8 cellular contexts compared by ENCODE assay signal in the genomic region with DNA sequence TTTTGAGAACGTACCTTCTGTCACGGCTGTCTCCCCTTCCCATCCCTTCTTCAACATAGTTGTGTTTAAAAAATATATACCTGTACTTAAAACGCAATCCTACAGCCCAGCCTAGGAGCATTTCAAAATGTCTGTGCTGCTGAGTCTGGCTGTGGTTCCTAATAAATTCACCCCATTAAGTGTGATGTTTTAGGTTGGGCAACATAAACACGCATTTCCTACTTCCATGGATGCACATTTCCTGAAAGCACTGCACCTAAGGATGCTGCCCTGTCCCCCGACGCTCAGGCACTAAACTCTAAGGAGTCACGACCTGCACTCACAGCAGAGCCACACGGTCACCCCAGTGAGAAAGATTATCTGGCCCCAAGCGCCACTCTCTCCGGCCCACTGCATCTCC. TPM values are rescaled to one million over a fixed set of nuclear protein-coding genes. Genes with fewer than 3 reads are reported as not detected.
DNase-seq lines count a peak whose midpoint lies in the region; ATAC-seq, FAIRE-seq and TF ChIP-seq lines count a peak whose summit lies in the region.

No MANE protein-coding gene starts in this region.

- no peaks in the 10 kb centered on the region for H3K27me3 ChIP-seq in HAP-1 (ENCODE audit: low read depth)
- no peaks in the 10 kb centered on the region for H3K27me3 ChIP-seq in Panc1 (ENCODE audit: control insufficient read depth, insufficient read depth, low read length)
- H3K27me3 ChIP-seq in osteoblast (ENCODE audit: insufficient read depth, low read length), result no peaks in the 10 kb centered on the region

- peak overlapping the region; percentile 69 for H3K4me3 ChIP-seq in HAP-1
- peak overlapping the region; percentile 90 to 92 for H3K4me3 ChIP-seq in Panc1 (ENCODE audit: low read depth in 2 of 2, low read length in 2 of 2)
- H3K4me3 ChIP-seq in osteoblast (ENCODE audit: insufficient read depth, low read length), result peak overlapping the region; percentile 92

- H2AFZ ChIP-seq in osteoblast (ENCODE audit: low read length), result peak overlapping the region; percentile 86

- ATAC-seq in Panc1 (peak; percentile 13), HG03095 (IDR thresholded peaks at IDR 0.05; ENCODE audit: unreplicated experiment) (no peak)

- H3K36me3 ChIP-seq in HAP-1 (replicated peaks) (peaks cover 5% of the 10 kb centered on the region; the same call in 1 of the 2 replicates), Panc1 (ENCODE audit: control insufficient read depth, insufficient read depth, low read length) (no peaks in the 10 kb centered on the region; the same call in 1 of the 2 replicates), osteoblast (ENCODE audit: insufficient read depth, low read length) (no peaks in the 10 kb centered on the region)

- POLR2A ChIA-PET in Panc1 (lab: Charles Lee), result no interaction called here

- in situ Hi-C loops in HAP-1 (cut with MboI; ENCODE audit: low sequenced_read_pairs) (no loop called here), Panc1 (cut with HindIII; ENCODE audit: low pct_unique_long_range_greater_than_20kb, low sequenced_read_pairs) (no loop called here)

- DNase-seq in EL (peak; percentile 49), HAP-1 (ENCODE audit: low spot score in 2 of 2) (no peak), Panc1 (ENCODE audit: low read depth, low spot score) (no peak), epithelial cell of prostate (ENCODE audit: low read depth, low spot score) (no peak), osteoblast (ENCODE audit: insufficient read length, low spot score, missing footprints) (peak; percentile 71), D721Med (ENCODE audit: insufficient read length, low spot score) (no peak), putamen (ENCODE audit: low spot score) (no peak)

- H4K20me1 ChIP-seq in osteoblast (ENCODE audit: insufficient read depth, low read length), result peaks cover 17% of the 10 kb centered on the region

- CTCF ChIA-PET in Panc1 (lab: Charles Lee), result no interaction called here

- no peaks in the 10 kb centered on the region for H3K9me3 ChIP-seq in HAP-1
- no peaks in the 10 kb centered on the region for H3K9me3 ChIP-seq in Panc1 (ENCODE audit: control insufficient read depth, insufficient read depth, low read depth, low read length)
- H3K9me3 ChIP-seq in osteoblast (ENCODE audit: low read depth, low read length), result no peaks in the 10 kb centered on the region

- H3K4me1 ChIP-seq in HAP-1 (peaks cover 56% of the 10 kb centered on the region), Panc1 (ENCODE audit: control insufficient read depth, insufficient read depth, low read length) (peaks cover 56% of the 10 kb centered on the region), osteoblast (ENCODE audit: insufficient read depth, low read length) (peaks cover 37% of the 10 kb centered on the region)

- intact Hi-C loops in Panc1 (cut with micrococcal nuclease; ENCODE audit: unreplicated experiment), result loop anchor here (5.0 kb wide), 2 partner anchors 110 to 125 kb away; a partner anchor contains a TSS

- peaks cover 80% of the 10 kb centered on the region for H3K79me2 ChIP-seq in osteoblast (ENCODE audit: insufficient read depth, low read length)

- no peak for FAIRE-seq in D721Med (lab: Jason Lieb, UNC)

- H3K27ac ChIP-seq in Panc1 (ENCODE audit: low read length) (peak overlapping the region; percentile 98), epithelial cell of prostate (peak overlapping the region; percentile 94), osteoblast (ENCODE audit: low read depth, low read length) (peak overlapping the region; percentile 97)

- BruUV-seq in Panc1 (replicated peaks; lab: Mats Ljungman, UMichigan), result no TSS peak

- H3K4me2 ChIP-seq in osteoblast (ENCODE audit: insufficient read depth, low read length), result peak overlapping the region; percentile 96

- TF ChIP-seq CTCF in Panc1 (IDR thresholded peaks at IDR 0.05), result no peak
- no peak for TF ChIP-seq CTCF in osteoblast (IDR thresholded peaks at IDR 0.05; ENCODE audit: extremely low read depth, low read depth, low read length)
- no peak for TF ChIP-seq CTCF in D721Med (IDR thresholded peaks at IDR 0.05; ENCODE audit: insufficient read depth, missing control alignments)

RNA-seq across cellular contexts. Expression of a gene that starts 1.2 kb away (rescaled TPM):
- total RNA-seq in Panc1 (2021; ENCODE audit: unreplicated experiment) (44.8 TPM), osteoblast (41.3 and 42.0 TPM in 2 replicates)
- 13.6 TPM for polyA plus RNA-seq in Panc1 (2012; ENCODE audit: insufficient read length)

Comparison
In these comparisons a context has a peak if more than half of its experiments do, and no peak if none do; other contexts are left out.
1. DNase-seq: peak in EL (single experiment) and osteoblast (single experiment); none in HAP-1 (0 of 2), Panc1 (single experiment), epithelial cell of prostate (single experiment), D721Med (single experiment) and putamen (single experiment).
2. Peak in every context shown above with its lines, with median percentiles within 50 percentile points of each other: H3K4me3 ChIP-seq and H3K27ac ChIP-seq.